In the genomic region with DNA sequence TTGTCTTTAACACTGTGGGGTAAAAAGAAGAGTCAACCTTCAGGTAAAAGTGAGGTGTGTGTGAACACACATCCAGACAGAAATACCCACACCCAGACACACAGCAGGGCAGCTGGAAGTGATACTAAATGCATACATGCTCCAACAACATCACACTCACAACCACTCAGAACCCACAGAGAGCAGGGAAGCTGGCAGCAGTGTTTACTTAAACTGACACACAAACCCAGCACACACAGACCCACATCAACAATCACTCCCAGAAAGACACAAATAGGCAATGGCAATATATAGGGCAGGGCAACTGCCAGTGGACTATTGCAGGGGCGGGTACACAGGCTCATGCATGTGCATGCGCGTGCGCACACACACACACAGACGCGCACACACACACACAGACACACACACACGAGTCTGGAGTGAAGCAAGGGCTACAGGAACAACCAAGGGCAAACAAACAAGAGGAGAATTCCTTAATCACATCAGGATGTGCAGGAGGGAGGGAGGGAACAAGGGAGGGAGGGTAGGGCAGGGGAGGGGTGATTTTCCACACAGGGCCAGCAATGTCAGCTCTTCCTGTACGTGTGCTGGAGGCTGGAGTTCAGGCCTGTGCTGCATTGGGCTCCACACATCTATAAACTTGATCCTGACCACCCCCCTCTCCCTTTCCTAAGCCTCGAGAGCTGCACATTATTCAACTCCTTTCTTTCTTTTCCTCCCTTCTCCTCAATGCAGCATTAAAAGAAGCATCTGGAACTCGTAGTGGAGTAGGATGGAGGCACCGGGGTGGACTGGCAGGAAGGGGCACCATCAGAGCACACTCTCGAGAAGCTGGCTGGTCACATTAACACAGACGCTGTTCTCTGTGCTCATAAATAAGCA, we compare ENCODE assay signal across 9 cellular contexts. TPM values are rescaled to one million over a fixed set of nuclear protein-coding genes. Genes with fewer than 3 reads are reported as not detected.
DNase-seq lines count a peak whose midpoint lies in the region; ATAC-seq, FAIRE-seq and TF ChIP-seq lines count a peak whose summit lies in the region.
"Had no signal": no experiment of that assay in that cellular context is flagged by ENCODE, and none has a peak within 500 bp of the region (broad histone marks: within the 10 kb centered on the region; RNA-seq: fewer than 3 reads in every experiment).

No MANE protein-coding gene starts in this region.

- H3K4me3 ChIP-seq in H1 (ENCODE audit: extremely low read depth in 1 of 4, insufficient read depth in 2 of 4, low read depth in 3 of 4, low read length in 4 of 4) (no peak overlapping the region), mucosa of rectum (ENCODE audit: low read length in 2 of 2) (peak overlapping the region in 1 of 2 donors; percentile 21)

- no peak overlapping the region for H3K18ac ChIP-seq in H1 (ENCODE audit: extremely low read depth, low read length)

- POLR2A ChIA-PET in H1 (lab: Charles Lee; ENCODE audit: partially characterized antibody) = no interaction called here

- H3K4me2 ChIP-seq in H1 (ENCODE audit: insufficient read depth in 1 of 2, low read depth in 2 of 2, low read length in 2 of 2) = no peak overlapping the region

- no peak for TF ChIP-seq EP300 in H1 (IDR thresholded peaks at IDR 0.05; ENCODE audit: borderline replicate concordance in 1 of 2, low read depth in 2 of 2, low read length in 2 of 2)

- no peak overlapping the region for H2AFZ ChIP-seq in H1 (ENCODE audit: low read length)

- peak overlapping the region; percentile 26; the same call in 1 of the 2 replicates for H2BK5ac ChIP-seq in H1 (ENCODE audit: low read depth, low read length)

- peaks cover 0 to 5% (median 1%) of the 10 kb centered on the region in 4 experiments; a peak in 3 of 8 replicates for H3K36me3 ChIP-seq in H1 (ENCODE audit: control insufficient read depth in 2 of 4, insufficient read depth in 4 of 4, low read length in 3 of 4)
- peaks cover 12 to 16% of the 10 kb centered on the region in 2 donors for H3K36me3 ChIP-seq in mucosa of rectum (ENCODE audit: control insufficient read depth in 2 of 2, insufficient read depth in 2 of 2, low read length in 2 of 2)

- H2BK15ac ChIP-seq in H1 (ENCODE audit: low read length) = no peak overlapping the region

- H4K20me1 ChIP-seq in H1 (replicated peaks in 1 of 2; ENCODE audit: control insufficient read depth in 1 of 2, insufficient read depth in 2 of 2, low read length in 2 of 2) = peaks cover 0 to 3% of the 10 kb centered on the region in 2 experiments

- DNase-seq in Right ventricle myocardium inferior (ENCODE audit: missing footprints) (no peak), cardiac septum (ENCODE audit: low spot score) (no peak), H1 (ENCODE audit: low read depth in 1 of 2, low spot score in 2 of 2) (no peak), SKM-1 treated with dmso at 0.1 percent for 144 hours (lab: John Stamatoyannopoulos, UW; ENCODE audit: unreplicated experiment) (no peak), KG1 (lab: John Stamatoyannopoulos, UW) (no peak), T1000 (lab: John Stamatoyannopoulos, UW) (no peak)
- DNase-seq: naive B cell had no signal

- TF ChIP-seq RAD21 in H1 (IDR thresholded peaks at IDR 0.05 in 1 of 2, conservative IDR thresholded peaks at IDR 0.05 in 1 of 2; ENCODE audit: low read depth in 2 of 2, low read length in 2 of 2) = no peak

- H4K8ac ChIP-seq in H1 (ENCODE audit: extremely low read depth, insufficient read depth, low read length) = no peak overlapping the region

- H3K4me1 ChIP-seq in H1 (replicated peaks in 1 of 4; ENCODE audit: control insufficient read depth in 3 of 4, insufficient read depth in 4 of 4, low read length in 3 of 4) (0 out of 7 replicates have a peak, but pooled peaks cover 0 to 3% (median 0%) of the 10 kb centered on the region in 4 experiments), mucosa of rectum (ENCODE audit: control insufficient read depth in 2 of 2, insufficient read depth in 2 of 2, low read length in 2 of 2) (peaks cover 62 to 70% of the 10 kb centered on the region in 2 donors)

- H3K27ac ChIP-seq in H1 (ENCODE audit: low read depth, low read length) (no peak overlapping the region), mucosa of rectum (ENCODE audit: low read depth in 2 of 2, low read length in 2 of 2) (peak overlapping the region; percentile 96 to 97)

- no peak overlapping the region for H3K23ac ChIP-seq in H1 (ENCODE audit: insufficient read length)

- H3K4ac ChIP-seq in H1 (replicated peaks; ENCODE audit: insufficient read length, low read depth, low read length) = no peak overlapping the region

- WGBS in H1 (ENCODE audit: extremely low coverage in 1 of 2, insufficient coverage in 1 of 2, insufficient read length in 1 of 2, insufficient replicate concordance in 2 of 2, low coverage in 1 of 2, low lambda C conversion rate in 2 of 2, missing lambda C conversion rate in 1 of 2), 2 experiments = 86% methylated on average over 13 of the region's 13 CpGs; no CpG with 5 or more reads in 1 of the 2 experiments

- H4K91ac ChIP-seq in H1 (replicated peaks; ENCODE audit: insufficient read length, low read length) = no peak overlapping the region

- H3K9me3 ChIP-seq in H1 (ENCODE audit: insufficient read depth in 2 of 2, low read depth in 1 of 2, low read length in 1 of 2) = no peaks in the 10 kb centered on the region
- no peaks in the 10 kb centered on the region for H3K9me3 ChIP-seq in mucosa of rectum (ENCODE audit: control insufficient read depth in 2 of 2, low read length in 2 of 2)

- no peak for FAIRE-seq in H1 (lab: Jason Lieb, UNC)

- TF ChIP-seq POLR2A in H1 (IDR thresholded peaks at IDR 0.05; ENCODE audit: control extremely low read depth in 1 of 2, low read depth in 2 of 2, low read length in 2 of 2) = no peak

- no peaks in the 10 kb centered on the region for H3K79me1 ChIP-seq in H1 (ENCODE audit: low read depth, low read length)

- H2BK120ac ChIP-seq in H1 (replicated peaks; ENCODE audit: low read depth, low read length) = no peak overlapping the region

- H2BK20ac ChIP-seq in H1 (ENCODE audit: low read length) = no peak overlapping the region

- no peak for TF ChIP-seq CTCF in H1 (IDR thresholded peaks at IDR 0.05; ENCODE audit: control extremely low read depth in 1 of 3, insufficient read depth in 1 of 3, low read depth in 1 of 3, low read length in 3 of 3)

- H3K14ac ChIP-seq in H1 (ENCODE audit: insufficient read length) = no peak overlapping the region

- H2BK12ac ChIP-seq in H1 (ENCODE audit: low read depth, low read length) = no peak overlapping the region

- H3K9ac ChIP-seq in H1 (replicated peaks in 1 of 4; ENCODE audit: extremely low read depth in 1 of 4, low read depth in 3 of 4, low read length in 3 of 4) (no peak overlapping the region), mucosa of rectum (ENCODE audit: low read depth in 1 of 2, low read length in 2 of 2) (peak overlapping the region; percentile 69 to 70)

- no peaks in the 10 kb centered on the region for H3K79me2 ChIP-seq in H1 (ENCODE audit: control insufficient read depth in 1 of 2, insufficient read depth in 2 of 2, low read length in 2 of 2)

- no peak overlapping the region for H3K56ac ChIP-seq in H1 (replicated peaks; ENCODE audit: insufficient read length, low read depth, low read length)

- no peak overlapping the region for H2AK5ac ChIP-seq in H1 (ENCODE audit: low read depth, low read length)

- peak; percentile 29 for ATAC-seq in Right ventricle myocardium inferior
- no peak for ATAC-seq in HG02870 (IDR thresholded peaks at IDR 0.05; ENCODE audit: unreplicated experiment)

- H3K23me2 ChIP-seq in H1 (ENCODE audit: low read depth, low read length) = no peaks in the 10 kb centered on the region

- H4K5ac ChIP-seq in H1 (ENCODE audit: insufficient read length, low read depth, low read length) = no peak overlapping the region

- intact Hi-C loops in Right ventricle myocardium inferior (cut with DNase I) (no loop called here), cardiac septum (cut with DNase I) (no loop called here)

- CTCF ChIA-PET in H1 (lab: Charles Lee; ENCODE audit: partially characterized antibody) = interaction anchor here (1.0 to 3.9 kb wide), 13 partner anchors 9 to 146 kb away, joined by 3 to 21 read pairs (median 6); a partner anchor contains a TSS

- H3K27me3 ChIP-seq in H1 (replicated peaks in 1 of 4; ENCODE audit: control insufficient read depth in 3 of 4, extremely low read depth in 1 of 4, insufficient read depth in 3 of 4, low read length in 3 of 4) (no peaks in the 10 kb centered on the region), mucosa of rectum (ENCODE audit: control insufficient read depth in 2 of 2, insufficient read depth in 2 of 2, low read length in 2 of 2) (no peaks in the 10 kb centered on the region)

RNA-seq across cellular contexts. Expression of a gene that starts 30.1 kb away (rescaled TPM):
- total RNA-seq in Right ventricle myocardium inferior (22.7 TPM), cardiac septum (15.0 TPM)
- 0.09 and 0.19 TPM in 2 replicates for total RNA-seq in H1 (2021; fragmentation: NEBNext Ultra II Directional; extraction: Animal tissue kit (Norgen Biotek cat#: 25700))
- polyA plus RNA-seq in H1 (2011; rRNA removed) = 0.06 and 0.11 TPM in 2 replicates
- polyA plus RNA-seq in H1 (2011; cell fraction: cytosol; rRNA removed) = 0.09 TPM
- 0.20 TPM for polyA plus RNA-seq in H1 (2011; cell fraction: nucleus; rRNA removed)
- 0.09 to 0.24 TPM (median 0.20 TPM) in 4 replicates for polyA plus RNA-seq in H1 (2012, experiment 1 of 2)
- 0.20 TPM for polyA plus RNA-seq in H1 (2012, experiment 2 of 2)
- 0.02 TPM for polyA plus RNA-seq in H1 (2013, experiment 1 of 2)
- 0.11 TPM for polyA plus RNA-seq in H1 (2013, experiment 2 of 2)
- 0.22 TPM in 1 of 2 replicates, not detected in the other for polyA minus RNA-seq in H1 (2011; rRNA and poly(A)+ RNA removed)
- polyA minus RNA-seq in H1 (2011; cell fraction: cytosol; rRNA and poly(A)+ RNA removed) = not detected
- polyA minus RNA-seq in H1 (2011; cell fraction: nucleus; rRNA and poly(A)+ RNA removed) = 0.30 TPM

RNA-seq across cellular contexts. Expression of a gene that starts 43.2 kb away (rescaled TPM):
- total RNA-seq in Right ventricle myocardium inferior (14.3 TPM), cardiac septum (19.8 TPM)
- total RNA-seq in H1 (2021; fragmentation: NEBNext Ultra II Directional; extraction: Animal tissue kit (Norgen Biotek cat#: 25700)) = 14.9 and 15.3 TPM in 2 replicates
- 34.5 and 37.0 TPM in 2 replicates for polyA plus RNA-seq in H1 (2011; rRNA removed)
- 24.4 TPM for polyA plus RNA-seq in H1 (2011; cell fraction: cytosol; rRNA removed)
- 22.7 TPM for polyA plus RNA-seq in H1 (2011; cell fraction: nucleus; rRNA removed)
- 17.7 to 21.4 TPM (median 18.6 TPM) in 4 replicates for polyA plus RNA-seq in H1 (2012, experiment 1 of 2)
- polyA plus RNA-seq in H1 (2012, experiment 2 of 2) = 42.5 TPM
- polyA plus RNA-seq in H1 (2013, experiment 1 of 2) = 23.4 TPM
- 23.8 TPM for polyA plus RNA-seq in H1 (2013, experiment 2 of 2)
- 18.9 TPM in 2 replicates for polyA minus RNA-seq in H1 (2011; rRNA and poly(A)+ RNA removed)
- polyA minus RNA-seq in H1 (2011; cell fraction: cytosol; rRNA and poly(A)+ RNA removed) = 7.5 TPM
- polyA minus RNA-seq in H1 (2011; cell fraction: nucleus; rRNA and poly(A)+ RNA removed) = 5.2 TPM

RNA-seq across cellular contexts. Expression of a gene that starts 55.1 kb away (rescaled TPM):
- total RNA-seq in Right ventricle myocardium inferior = 24.1 TPM
- total RNA-seq in cardiac septum = 28.8 TPM
- 24.9 and 27.1 TPM in 2 replicates for total RNA-seq in H1 (2021; fragmentation: NEBNext Ultra II Directional; extraction: Animal tissue kit (Norgen Biotek cat#: 25700))
- polyA plus RNA-seq in H1 (2011; rRNA removed) = 30.0 and 48.3 TPM in 2 replicates
- 26.0 TPM for polyA plus RNA-seq in H1 (2011; cell fraction: cytosol; rRNA removed)
- polyA plus RNA-seq in H1 (2011; cell fraction: nucleus; rRNA removed) = 76.8 TPM
- polyA plus RNA-seq in H1 (2012, experiment 1 of 2) = 14.1 to 21.6 TPM (median 19.7 TPM) in 4 replicates
- 16.4 TPM for polyA plus RNA-seq in H1 (2012, experiment 2 of 2)
- polyA plus RNA-seq in H1 (2013, experiment 1 of 2) = 13.4 TPM
- 12.3 TPM for polyA plus RNA-seq in H1 (2013, experiment 2 of 2)
- polyA minus RNA-seq in H1 (2011; rRNA and poly(A)+ RNA removed) = 22.8 and 35.7 TPM in 2 replicates
- polyA minus RNA-seq in H1 (2011; cell fraction: cytosol; rRNA and poly(A)+ RNA removed) = 15.0 TPM
- polyA minus RNA-seq in H1 (2011; cell fraction: nucleus; rRNA and poly(A)+ RNA removed) = 34.4 TPM

RNA-seq across cellular contexts. Expression of a gene that starts 59.9 kb away (rescaled TPM):
- total RNA-seq in Right ventricle myocardium inferior (3.2 TPM), cardiac septum (0.32 TPM)
- 0.11 TPM in 1 of 2 replicates, not detected in the other for total RNA-seq in H1 (2021; fragmentation: NEBNext Ultra II Directional; extraction: Animal tissue kit (Norgen Biotek cat#: 25700))
- 0.09 and 0.11 TPM in 2 replicates for polyA plus RNA-seq in H1 (2011; rRNA removed)
- polyA plus RNA-seq in H1 (2011; cell fraction: cytosol; rRNA removed) = 0.10 TPM
- 0.07 TPM for polyA plus RNA-seq in H1 (2011; cell fraction: nucleus; rRNA removed)
- polyA plus RNA-seq in H1 (2012, experiment 1 of 2) = 0.11 to 0.17 TPM (median 0.14 TPM) in 3 of 4 replicates, not detected in the other
- polyA plus RNA-seq in H1 (2012, experiment 2 of 2) = 0.12 TPM
- polyA plus RNA-seq in H1 (2013, experiment 1 of 2) = 0.06 TPM
- 0.04 TPM for polyA plus RNA-seq in H1 (2013, experiment 2 of 2)
- 0.03 and 0.05 TPM in 2 replicates for polyA minus RNA-seq in H1 (2011; rRNA and poly(A)+ RNA removed)
- polyA minus RNA-seq in H1 (2011; cell fraction: cytosol; rRNA and poly(A)+ RNA removed) = not detected
- polyA minus RNA-seq in H1 (2011; cell fraction: nucleus; rRNA and poly(A)+ RNA removed) = not detected

Comparison
In these comparisons a context has a peak if more than half of its experiments do, and no peak if none do; other contexts are left out.
1. H3K9ac ChIP-seq: peak in mucosa of rectum (2 of 2); none in H1 (0 of 4).
2. RNA of a gene that starts 30.1 kb away (total RNA-seq): 22.7 TPM in Right ventricle myocardium inferior (single experiment) and 15.0 TPM in cardiac septum (single experiment); 0.09 to 0.19 TPM in H1; every median in the first group is over 10 times any median in the second.